Comparison of ENCODE assay signal across 30 cellular contexts in the genomic region with DNA sequence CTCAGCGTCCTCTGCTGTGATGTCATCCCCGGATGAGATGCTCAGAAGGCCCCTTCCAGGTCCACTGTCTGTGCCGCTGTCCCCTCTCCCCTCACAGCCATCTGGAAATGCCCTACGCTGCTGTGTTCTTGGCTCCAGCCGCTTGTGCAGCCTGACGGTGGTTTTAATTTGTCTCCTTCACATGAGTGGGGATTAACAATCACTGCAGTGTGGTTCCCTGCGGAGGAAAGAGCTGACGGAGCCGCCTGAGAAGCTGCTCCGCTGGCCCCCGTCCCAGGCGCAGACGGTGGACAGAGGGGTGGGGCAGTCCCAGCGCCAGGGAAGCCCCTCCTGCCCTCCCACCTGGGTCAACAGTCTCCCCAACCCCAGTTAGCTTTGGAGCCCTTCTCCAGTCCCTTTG.
"Had no signal": no experiment of that assay in that cellular context is flagged by ENCODE, and none has a peak within 500 bp of the region (broad histone marks: within the 10 kb centered on the region; RNA-seq: fewer than 3 reads in every experiment).

No MANE protein-coding gene starts in this region.

- H3K36me3 ChIP-seq: cardiac muscle cell, gastroesophageal sphincter, right atrium auricular region, vagina had no signal

- H3K36me3 Mint-ChIP-seq: activated naive CD8-positive, alpha-beta T cell; mesothelial cell of epicardium had no signal

- H3K4me2 ChIP-seq: smooth muscle cell had no signal

- DNase-seq: activated CD4-positive, alpha-beta T cell treated with anti-CD3 and anti-CD28 coated beads for 48 hours; activated CD4-positive, alpha-beta T cell treated with anti-CD3 and anti-CD28 coated beads, Interleukin-2, amount 50 U/mL, for 48 hours; activated CD8-positive, alpha-beta memory T cell treated with anti-CD3 and anti-CD28 coated beads for 24 hours; activated effector memory CD4-positive, alpha-beta T cell treated with Interleukin-2 at 50 U/mL for 16 hours; activated naive CD4-positive, alpha-beta T cell treated with Interleukin-2 at 50 U/mL for 16 hours; body of pancreas; cortex of kidney; left cardiac atrium; left ventricle myocardium superior; naive B cell; nephron progenitor cell; nucleus accumbens; psoas muscle; stimulated activated CD4-positive, alpha-beta T cell treated with anti-CD3 and anti-CD28 coated beads, Interleukin-1b, Interleukin-23, amount 100 ng/mL, for 48 hours; stimulated activated CD4-positive, alpha-beta T cell treated with anti-CD3 and anti-CD28 coated beads, Interleukin-4, amount 100 ng/mL, for 4 hours; stimulated activated CD8-positive, alpha-beta memory T cell treated with anti-CD3 and anti-CD28 coated beads, Interleukin-4, amount 100 ng/mL, for 48 hours; stimulated activated naive CD8-positive, alpha-beta T cell treated with anti-CD3 and anti-CD28 coated beads, Interleukin-15, amount 100 ng/mL, for 72 hours; substantia nigra; T-helper 9 cell had no signal

- H3K4me3 ChIP-seq: body of pancreas, cardiac muscle cell, gastroesophageal sphincter, psoas muscle, right atrium auricular region, smooth muscle cell, vagina had no signal

- H3K4me3 Mint-ChIP-seq: activated naive CD8-positive, alpha-beta T cell; mesothelial cell of epicardium; naive B cell; nephron progenitor cell; stimulated activated memory B cell treated with anti-CD40 and anti-IgM and Interleukin-4, amounts not matched to agents 10 μg/mL and 1 μg/mL and 100 μg/mL, for 72 hours; stimulated activated naive CD8-positive, alpha-beta T cell treated with anti-CD3 and anti-CD28 coated beads, Interleukin-15, amount 100 ng/mL, for 72 hours; type B pancreatic cell had no signal

- H3K27ac ChIP-seq: body of pancreas, cardiac muscle cell, gastroesophageal sphincter, parathyroid adenoma, psoas muscle, right atrium auricular region, vagina, VCaP had no signal

- H2AFZ ChIP-seq: parathyroid adenoma had no signal

- H3K27ac Mint-ChIP-seq: activated naive CD8-positive, alpha-beta T cell; mesothelial cell of epicardium; nephron progenitor cell; stimulated activated memory B cell treated with anti-CD40 and anti-IgM and Interleukin-4, amounts not matched to agents 10 μg/mL and 1 μg/mL and 100 μg/mL, for 72 hours; stimulated activated naive CD8-positive, alpha-beta T cell treated with anti-CD3 and anti-CD28 coated beads, Interleukin-15, amount 100 ng/mL, for 72 hours; type B pancreatic cell had no signal

- H3K9ac ChIP-seq: parathyroid adenoma had no signal

- H3K4me1 ChIP-seq: body of pancreas, gastroesophageal sphincter, parathyroid adenoma, psoas muscle, right atrium auricular region had no signal

- H3K9me3 ChIP-seq: body of pancreas, gastroesophageal sphincter, psoas muscle, right atrium auricular region, vagina had no signal

- H3K27me3 ChIP-seq: body of pancreas, right atrium auricular region, vagina had no signal
